Comparison of ENCODE assay signal across 1 cellular context in the genomic region with DNA sequence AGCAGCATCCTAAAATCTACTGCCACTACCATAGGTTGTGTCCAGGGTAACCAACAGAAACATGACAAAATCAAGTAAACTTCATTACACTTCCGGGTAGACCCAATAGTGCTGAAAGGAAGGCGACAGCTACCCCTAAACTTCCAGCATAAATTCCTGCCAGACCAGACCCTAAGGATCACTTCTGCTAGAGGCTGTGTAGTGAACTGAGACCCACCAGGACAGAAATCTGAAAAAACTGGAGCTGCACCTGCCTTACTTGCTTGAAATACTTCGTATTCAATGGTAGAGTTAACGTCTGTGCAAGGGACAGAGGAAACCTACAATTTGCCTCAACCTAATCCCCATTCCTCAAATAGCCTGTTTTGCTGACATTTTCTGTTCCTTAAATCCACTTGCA.
TF ChIP-seq lines count a peak whose summit lies in the region.

No MANE protein-coding gene starts in this region.

TF ChIP-seq in endothelial cell of umbilical vein, 7 proteins besides CTCF, POLR2A, EP300 and RAD21 (continued from another document):
- TF ChIP-seq, protein P1, sequence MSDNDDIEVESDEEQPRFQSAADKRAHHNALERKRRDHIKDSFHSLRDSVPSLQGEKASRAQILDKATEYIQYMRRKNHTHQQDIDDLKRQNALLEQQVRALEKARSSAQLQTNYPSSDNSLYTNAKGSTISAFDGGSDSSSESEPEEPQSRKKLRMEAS (IDR thresholded peaks at IDR 0.05; ENCODE audit: insufficient read depth, insufficient read length) = no peak
TF ChIP-seq in endothelial cell of umbilical vein: peak in this region for 0.
